ENCODE assay signal across 1 cellular context in the genomic region with DNA sequence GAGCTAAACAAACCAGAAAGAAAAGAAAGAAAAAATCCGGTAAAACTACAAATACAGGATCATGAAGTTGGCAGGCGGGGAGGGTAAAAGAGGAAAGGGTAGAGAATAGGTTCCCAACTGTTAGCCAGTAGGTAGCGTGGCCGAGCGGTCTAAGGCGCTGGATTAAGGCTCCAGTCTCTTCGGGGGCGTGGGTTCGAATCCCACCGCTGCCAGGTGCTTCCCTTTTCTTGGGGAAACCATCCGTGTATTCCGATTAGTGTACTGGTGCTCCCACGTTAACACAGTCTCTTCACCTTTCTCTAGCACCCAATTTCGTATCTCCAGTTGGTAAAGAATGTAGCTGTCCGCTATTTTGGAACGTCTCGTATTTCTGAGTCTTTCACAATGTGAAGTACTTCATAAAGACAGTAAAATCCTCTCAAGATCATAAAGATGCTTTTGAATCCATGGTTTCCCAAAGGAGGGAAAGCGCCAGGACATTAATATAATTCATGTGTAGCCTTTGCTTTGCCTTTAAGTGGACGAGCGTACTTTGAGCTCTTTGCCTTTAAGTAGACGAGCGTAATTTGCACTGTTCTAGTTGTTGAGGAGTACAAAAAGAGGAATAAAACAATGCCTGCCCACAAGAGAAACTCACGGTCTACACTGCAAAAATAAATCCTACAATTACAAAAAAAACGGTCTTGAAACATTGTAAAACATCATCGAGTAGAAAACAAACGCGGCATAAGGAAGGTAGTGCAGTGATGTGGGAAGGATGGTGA.
A peak's percentile ranks its signal among the peaks of the same experiment; 100 is the strongest.
TF ChIP-seq lines count a peak whose summit lies in the region.

No MANE protein-coding gene starts in this region.

TF ChIP-seq in HepG2, 621 proteins besides CTCF, POLR2A, EP300 and RAD21 (continued from another document and continues in another):
- TF ChIP-seq, protein P1, sequence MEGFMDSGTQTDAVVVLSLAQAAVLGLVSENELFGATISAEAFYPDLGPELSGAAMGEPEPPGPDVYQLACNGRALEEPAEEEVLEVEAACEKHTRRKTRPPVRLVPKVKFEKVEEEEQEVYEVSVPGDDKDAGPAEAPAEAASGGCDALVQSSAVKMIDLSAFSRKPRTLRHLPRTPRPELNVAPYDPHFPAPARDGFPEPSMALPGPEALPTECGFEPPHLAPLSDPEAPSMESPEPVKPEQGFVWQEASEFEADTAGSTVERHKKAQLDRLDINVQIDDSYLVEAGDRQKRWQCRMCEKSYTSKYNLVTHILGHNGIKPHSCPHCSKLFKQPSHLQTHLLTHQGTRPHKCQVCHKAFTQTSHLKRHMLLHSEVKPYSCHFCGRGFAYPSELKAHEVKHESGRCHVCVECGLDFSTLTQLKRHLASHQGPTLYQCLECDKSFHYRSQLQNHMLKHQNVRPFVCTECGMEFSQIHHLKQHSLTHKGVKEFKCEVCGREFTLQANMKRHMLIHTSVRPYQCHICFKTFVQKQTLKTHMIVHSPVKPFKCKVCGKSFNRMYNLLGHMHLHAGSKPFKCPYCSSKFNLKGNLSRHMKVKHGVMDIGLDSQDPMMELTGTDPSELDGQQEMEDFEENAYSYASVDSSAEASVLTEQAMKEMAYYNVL (CRISPR knock-in tag; IDR thresholded peaks at IDR 0.05; ENCODE audit: borderline replicate concordance) = peak; percentile 81; the same call in 1 of the 2 replicates
- TF ChIP-seq DNMT1 (CRISPR knock-in tag; IDR thresholded peaks at IDR 0.05) = no peak
- peak; percentile 99 for TF ChIP-seq ZNF24 (IDR thresholded peaks at IDR 0.05)
- no peak for TF ChIP-seq ZNF577 (CRISPR knock-in tag; IDR thresholded peaks at IDR 0.05; ENCODE audit: borderline replicate concordance, low read depth)
- TF ChIP-seq, protein P2, sequence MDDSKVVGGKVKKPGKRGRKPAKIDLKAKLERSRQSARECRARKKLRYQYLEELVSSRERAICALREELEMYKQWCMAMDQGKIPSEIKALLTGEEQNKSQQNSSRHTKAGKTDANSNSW (CRISPR knock-in tag; IDR thresholded peaks at IDR 0.05; ENCODE audit: borderline replicate concordance) = no peak
- TF ChIP-seq HNRNPK (IDR thresholded peaks at IDR 0.05; ENCODE audit: low read depth, low read length, poor library complexity, severe bottlenecking) = no peak
- 0 out of 2 replicates have a peak, but pooled peaks have one; percentile 21 for TF ChIP-seq HNF4A (CRISPR knock-in tag; IDR thresholded peaks at IDR 0.05)
- TF ChIP-seq, protein P3, sequence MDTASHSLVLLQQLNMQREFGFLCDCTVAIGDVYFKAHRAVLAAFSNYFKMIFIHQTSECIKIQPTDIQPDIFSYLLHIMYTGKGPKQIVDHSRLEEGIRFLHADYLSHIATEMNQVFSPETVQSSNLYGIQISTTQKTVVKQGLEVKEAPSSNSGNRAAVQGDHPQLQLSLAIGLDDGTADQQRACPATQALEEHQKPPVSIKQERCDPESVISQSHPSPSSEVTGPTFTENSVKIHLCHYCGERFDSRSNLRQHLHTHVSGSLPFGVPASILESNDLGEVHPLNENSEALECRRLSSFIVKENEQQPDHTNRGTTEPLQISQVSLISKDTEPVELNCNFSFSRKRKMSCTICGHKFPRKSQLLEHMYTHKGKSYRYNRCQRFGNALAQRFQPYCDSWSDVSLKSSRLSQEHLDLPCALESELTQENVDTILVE (CRISPR knock-in tag; IDR thresholded peaks at IDR 0.05) = peak; percentile 87
- TF ChIP-seq, protein P4, sequence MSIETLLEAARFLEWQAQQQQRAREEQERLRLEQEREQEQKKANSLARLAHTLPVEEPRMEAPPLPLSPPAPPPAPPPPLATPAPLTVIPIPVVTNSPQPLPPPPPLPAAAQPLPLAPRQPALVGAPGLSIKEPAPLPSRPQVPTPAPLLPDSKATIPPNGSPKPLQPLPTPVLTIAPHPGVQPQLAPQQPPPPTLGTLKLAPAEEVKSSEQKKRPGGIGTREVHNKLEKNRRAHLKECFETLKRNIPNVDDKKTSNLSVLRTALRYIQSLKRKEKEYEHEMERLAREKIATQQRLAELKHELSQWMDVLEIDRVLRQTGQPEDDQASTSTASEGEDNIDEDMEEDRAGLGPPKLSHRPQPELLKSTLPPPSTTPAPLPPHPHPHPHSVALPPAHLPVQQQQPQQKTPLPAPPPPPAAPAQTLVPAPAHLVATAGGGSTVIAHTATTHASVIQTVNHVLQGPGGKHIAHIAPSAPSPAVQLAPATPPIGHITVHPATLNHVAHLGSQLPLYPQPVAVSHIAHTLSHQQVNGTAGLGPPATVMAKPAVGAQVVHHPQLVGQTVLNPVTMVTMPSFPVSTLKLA (IDR thresholded peaks at IDR 0.05) = peak; percentile 22; the same call in 1 of the 2 replicates
- TF ChIP-seq HOXA5 (CRISPR knock-in tag; IDR thresholded peaks at IDR 0.05) = no peak; the same call in 1 of the 2 replicates
- TF ChIP-seq ZSCAN9 (CRISPR knock-in tag; IDR thresholded peaks at IDR 0.05; ENCODE audit: borderline replicate concordance) = no peak
- no peak for TF ChIP-seq GTF2F1 (IDR thresholded peaks at IDR 0.05; ENCODE audit: low read length)
- no peak; the same call in 1 of the 2 replicates for TF ChIP-seq ZNF3 (CRISPR knock-in tag; IDR thresholded peaks at IDR 0.05)
- TF ChIP-seq, protein P5, sequence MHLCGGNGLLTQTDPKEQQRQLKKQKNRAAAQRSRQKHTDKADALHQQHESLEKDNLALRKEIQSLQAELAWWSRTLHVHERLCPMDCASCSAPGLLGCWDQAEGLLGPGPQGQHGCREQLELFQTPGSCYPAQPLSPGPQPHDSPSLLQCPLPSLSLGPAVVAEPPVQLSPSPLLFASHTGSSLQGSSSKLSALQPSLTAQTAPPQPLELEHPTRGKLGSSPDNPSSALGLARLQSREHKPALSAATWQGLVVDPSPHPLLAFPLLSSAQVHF (CRISPR knock-in tag; IDR thresholded peaks at IDR 0.05) = no peak
- no peak for TF ChIP-seq ZFP37 (CRISPR knock-in tag; IDR thresholded peaks at IDR 0.05; ENCODE audit: borderline replicate concordance)
- TF ChIP-seq, protein P6, sequence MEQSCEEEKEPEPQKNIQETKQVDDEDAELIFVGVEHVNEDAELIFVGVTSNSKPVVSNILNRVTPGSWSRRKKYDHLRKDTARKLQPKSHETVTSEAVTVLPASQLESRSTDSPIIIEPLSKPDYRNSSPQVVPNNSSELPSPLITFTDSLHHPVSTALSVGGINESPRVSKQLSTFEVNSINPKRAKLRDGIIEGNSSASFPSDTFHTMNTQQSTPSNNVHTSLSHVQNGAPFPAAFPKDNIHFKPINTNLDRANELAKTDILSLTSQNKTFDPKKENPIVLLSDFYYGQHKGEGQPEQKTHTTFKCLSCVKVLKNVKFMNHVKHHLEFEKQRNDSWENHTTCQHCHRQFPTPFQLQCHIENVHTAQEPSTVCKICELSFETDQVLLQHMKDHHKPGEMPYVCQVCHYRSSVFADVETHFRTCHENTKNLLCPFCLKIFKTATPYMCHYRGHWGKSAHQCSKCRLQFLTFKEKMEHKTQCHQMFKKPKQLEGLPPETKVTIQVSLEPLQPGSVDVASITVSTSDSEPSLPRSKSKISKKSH (CRISPR knock-in tag; IDR thresholded peaks at IDR 0.05; ENCODE audit: borderline replicate concordance) = no peak; the same call in 1 of the 2 replicates
- TF ChIP-seq SRSF9 (IDR thresholded peaks at IDR 0.05; ENCODE audit: borderline replicate concordance, insufficient read depth, low read depth, low read length, poor library complexity, severe bottlenecking) = no peak
- TF ChIP-seq, protein P7, sequence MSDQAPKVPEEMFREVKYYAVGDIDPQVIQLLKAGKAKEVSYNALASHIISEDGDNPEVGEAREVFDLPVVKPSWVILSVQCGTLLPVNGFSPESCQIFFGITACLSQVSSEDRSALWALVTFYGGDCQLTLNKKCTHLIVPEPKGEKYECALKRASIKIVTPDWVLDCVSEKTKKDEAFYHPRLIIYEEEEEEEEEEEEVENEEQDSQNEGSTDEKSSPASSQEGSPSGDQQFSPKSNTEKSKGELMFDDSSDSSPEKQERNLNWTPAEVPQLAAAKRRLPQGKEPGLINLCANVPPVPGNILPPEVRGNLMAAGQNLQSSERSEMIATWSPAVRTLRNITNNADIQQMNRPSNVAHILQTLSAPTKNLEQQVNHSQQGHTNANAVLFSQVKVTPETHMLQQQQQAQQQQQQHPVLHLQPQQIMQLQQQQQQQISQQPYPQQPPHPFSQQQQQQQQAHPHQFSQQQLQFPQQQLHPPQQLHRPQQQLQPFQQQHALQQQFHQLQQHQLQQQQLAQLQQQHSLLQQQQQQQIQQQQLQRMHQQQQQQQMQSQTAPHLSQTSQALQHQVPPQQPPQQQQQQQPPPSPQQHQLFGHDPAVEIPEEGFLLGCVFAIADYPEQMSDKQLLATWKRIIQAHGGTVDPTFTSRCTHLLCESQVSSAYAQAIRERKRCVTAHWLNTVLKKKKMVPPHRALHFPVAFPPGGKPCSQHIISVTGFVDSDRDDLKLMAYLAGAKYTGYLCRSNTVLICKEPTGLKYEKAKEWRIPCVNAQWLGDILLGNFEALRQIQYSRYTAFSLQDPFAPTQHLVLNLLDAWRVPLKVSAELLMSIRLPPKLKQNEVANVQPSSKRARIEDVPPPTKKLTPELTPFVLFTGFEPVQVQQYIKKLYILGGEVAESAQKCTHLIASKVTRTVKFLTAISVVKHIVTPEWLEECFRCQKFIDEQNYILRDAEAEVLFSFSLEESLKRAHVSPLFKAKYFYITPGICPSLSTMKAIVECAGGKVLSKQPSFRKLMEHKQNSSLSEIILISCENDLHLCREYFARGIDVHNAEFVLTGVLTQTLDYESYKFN (CRISPR knock-in tag; conservative IDR thresholded peaks at IDR 0.05) = peak; percentile 44
- TF ChIP-seq ZBTB3 (CRISPR knock-in tag; IDR thresholded peaks at IDR 0.05; ENCODE audit: borderline replicate concordance, low read depth) = peak; percentile 65; the same call in 1 of the 2 replicates
- TF ChIP-seq SIX4 (CRISPR knock-in tag; IDR thresholded peaks at IDR 0.05) = peak; percentile 13; the same call in 1 of the 2 replicates
- no peak; the same call in 1 of the 2 replicates for TF ChIP-seq ZNF124 (CRISPR knock-in tag; IDR thresholded peaks at IDR 0.05)
- peak; percentile 84 for TF ChIP-seq GATAD2A (CRISPR knock-in tag; IDR thresholded peaks at IDR 0.05)
- TF ChIP-seq, protein P8, sequence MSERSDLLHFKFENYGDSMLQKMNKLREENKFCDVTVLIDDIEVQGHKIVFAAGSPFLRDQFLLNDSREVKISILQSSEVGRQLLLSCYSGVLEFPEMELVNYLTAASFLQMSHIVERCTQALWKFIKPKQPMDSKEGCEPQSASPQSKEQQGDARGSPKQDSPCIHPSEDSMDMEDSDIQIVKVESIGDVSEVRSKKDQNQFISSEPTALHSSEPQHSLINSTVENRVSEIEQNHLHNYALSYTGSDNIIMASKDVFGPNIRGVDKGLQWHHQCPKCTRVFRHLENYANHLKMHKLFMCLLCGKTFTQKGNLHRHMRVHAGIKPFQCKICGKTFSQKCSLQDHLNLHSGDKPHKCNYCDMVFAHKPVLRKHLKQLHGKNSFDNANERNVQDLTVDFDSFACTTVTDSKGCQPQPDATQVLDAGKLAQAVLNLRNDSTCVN (CRISPR knock-in tag; IDR thresholded peaks at IDR 0.05; ENCODE audit: borderline replicate concordance) = peak; percentile 82; the same call in 1 of the 2 replicates
- TF ChIP-seq BHLHE40 (IDR thresholded peaks at IDR 0.05; ENCODE audit: low read length) = 0 out of 2 replicates have a peak, but pooled peaks have one; percentile 28
- TF ChIP-seq, protein P9, sequence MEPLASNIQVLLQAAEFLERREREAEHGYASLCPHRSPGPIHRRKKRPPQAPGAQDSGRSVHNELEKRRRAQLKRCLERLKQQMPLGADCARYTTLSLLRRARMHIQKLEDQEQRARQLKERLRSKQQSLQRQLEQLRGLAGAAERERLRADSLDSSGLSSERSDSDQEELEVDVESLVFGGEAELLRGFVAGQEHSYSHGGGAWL (CRISPR knock-in tag; IDR thresholded peaks at IDR 0.05) = no peak
- no peak for TF ChIP-seq ZNF839 (CRISPR knock-in tag; IDR thresholded peaks at IDR 0.05; ENCODE audit: borderline replicate concordance)
- TF ChIP-seq, protein P10, sequence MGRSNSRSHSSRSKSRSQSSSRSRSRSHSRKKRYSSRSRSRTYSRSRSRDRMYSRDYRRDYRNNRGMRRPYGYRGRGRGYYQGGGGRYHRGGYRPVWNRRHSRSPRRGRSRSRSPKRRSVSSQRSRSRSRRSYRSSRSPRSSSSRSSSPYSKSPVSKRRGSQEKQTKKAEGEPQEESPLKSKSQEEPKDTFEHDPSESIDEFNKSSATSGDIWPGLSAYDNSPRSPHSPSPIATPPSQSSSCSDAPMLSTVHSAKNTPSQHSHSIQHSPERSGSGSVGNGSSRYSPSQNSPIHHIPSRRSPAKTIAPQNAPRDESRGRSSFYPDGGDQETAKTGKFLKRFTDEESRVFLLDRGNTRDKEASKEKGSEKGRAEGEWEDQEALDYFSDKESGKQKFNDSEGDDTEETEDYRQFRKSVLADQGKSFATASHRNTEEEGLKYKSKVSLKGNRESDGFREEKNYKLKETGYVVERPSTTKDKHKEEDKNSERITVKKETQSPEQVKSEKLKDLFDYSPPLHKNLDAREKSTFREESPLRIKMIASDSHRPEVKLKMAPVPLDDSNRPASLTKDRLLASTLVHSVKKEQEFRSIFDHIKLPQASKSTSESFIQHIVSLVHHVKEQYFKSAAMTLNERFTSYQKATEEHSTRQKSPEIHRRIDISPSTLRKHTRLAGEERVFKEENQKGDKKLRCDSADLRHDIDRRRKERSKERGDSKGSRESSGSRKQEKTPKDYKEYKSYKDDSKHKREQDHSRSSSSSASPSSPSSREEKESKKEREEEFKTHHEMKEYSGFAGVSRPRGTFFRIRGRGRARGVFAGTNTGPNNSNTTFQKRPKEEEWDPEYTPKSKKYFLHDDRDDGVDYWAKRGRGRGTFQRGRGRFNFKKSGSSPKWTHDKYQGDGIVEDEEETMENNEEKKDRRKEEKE (IDR thresholded peaks at IDR 0.05) = no peak
- TF ChIP-seq ZSCAN29 (CRISPR knock-in tag; conservative IDR thresholded peaks at IDR 0.05) = 0 out of 2 replicates have a peak, but pooled peaks have one; percentile 73
- peak; percentile 90 for TF ChIP-seq ERF (CRISPR knock-in tag; IDR thresholded peaks at IDR 0.05)
- TF ChIP-seq, protein P11, sequence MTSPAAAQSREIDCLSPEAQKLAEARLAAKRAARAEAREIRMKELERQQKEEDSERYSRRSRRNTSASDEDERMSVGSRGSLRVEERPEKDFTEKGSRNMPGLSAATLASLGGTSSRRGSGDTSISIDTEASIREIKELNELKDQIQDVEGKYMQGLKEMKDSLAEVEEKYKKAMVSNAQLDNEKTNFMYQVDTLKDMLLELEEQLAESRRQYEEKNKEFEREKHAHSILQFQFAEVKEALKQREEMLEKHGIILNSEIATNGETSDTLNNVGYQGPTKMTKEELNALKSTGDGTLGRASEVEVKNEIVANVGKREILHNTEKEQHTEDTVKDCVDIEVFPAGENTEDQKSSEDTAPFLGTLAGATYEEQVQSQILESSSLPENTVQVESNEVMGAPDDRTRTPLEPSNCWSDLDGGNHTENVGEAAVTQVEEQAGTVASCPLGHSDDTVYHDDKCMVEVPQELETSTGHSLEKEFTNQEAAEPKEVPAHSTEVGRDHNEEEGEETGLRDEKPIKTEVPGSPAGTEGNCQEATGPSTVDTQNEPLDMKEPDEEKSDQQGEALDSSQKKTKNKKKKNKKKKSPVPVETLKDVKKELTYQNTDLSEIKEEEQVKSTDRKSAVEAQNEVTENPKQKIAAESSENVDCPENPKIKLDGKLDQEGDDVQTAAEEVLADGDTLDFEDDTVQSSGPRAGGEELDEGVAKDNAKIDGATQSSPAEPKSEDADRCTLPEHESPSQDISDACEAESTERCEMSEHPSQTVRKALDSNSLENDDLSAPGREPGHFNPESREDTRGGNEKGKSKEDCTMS (CRISPR knock-in tag; conservative IDR thresholded peaks at IDR 0.05) = no peak
- TF ChIP-seq ZNF451 (CRISPR knock-in tag; IDR thresholded peaks at IDR 0.05) = no peak
- TF ChIP-seq, protein P12, sequence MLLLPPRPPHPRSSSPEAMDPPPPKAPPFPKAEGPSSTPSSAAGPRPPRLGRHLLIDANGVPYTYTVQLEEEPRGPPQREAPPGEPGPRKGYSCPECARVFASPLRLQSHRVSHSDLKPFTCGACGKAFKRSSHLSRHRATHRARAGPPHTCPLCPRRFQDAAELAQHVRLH (CRISPR knock-in tag; IDR thresholded peaks at IDR 0.05; ENCODE audit: borderline replicate concordance, low read depth) = no peak
- TF ChIP-seq, protein P13, sequence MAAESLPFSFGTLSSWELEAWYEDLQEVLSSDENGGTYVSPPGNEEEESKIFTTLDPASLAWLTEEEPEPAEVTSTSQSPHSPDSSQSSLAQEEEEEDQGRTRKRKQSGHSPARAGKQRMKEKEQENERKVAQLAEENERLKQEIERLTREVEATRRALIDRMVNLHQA (CRISPR knock-in tag; IDR thresholded peaks at IDR 0.05) = 0 out of 2 replicates have a peak, but pooled peaks have one; percentile 32
- no peak for TF ChIP-seq MATR3 (CRISPR knock-in tag; IDR thresholded peaks at IDR 0.05)
